23 cellular contexts compared by ENCODE assay signal in the genomic region with DNA sequence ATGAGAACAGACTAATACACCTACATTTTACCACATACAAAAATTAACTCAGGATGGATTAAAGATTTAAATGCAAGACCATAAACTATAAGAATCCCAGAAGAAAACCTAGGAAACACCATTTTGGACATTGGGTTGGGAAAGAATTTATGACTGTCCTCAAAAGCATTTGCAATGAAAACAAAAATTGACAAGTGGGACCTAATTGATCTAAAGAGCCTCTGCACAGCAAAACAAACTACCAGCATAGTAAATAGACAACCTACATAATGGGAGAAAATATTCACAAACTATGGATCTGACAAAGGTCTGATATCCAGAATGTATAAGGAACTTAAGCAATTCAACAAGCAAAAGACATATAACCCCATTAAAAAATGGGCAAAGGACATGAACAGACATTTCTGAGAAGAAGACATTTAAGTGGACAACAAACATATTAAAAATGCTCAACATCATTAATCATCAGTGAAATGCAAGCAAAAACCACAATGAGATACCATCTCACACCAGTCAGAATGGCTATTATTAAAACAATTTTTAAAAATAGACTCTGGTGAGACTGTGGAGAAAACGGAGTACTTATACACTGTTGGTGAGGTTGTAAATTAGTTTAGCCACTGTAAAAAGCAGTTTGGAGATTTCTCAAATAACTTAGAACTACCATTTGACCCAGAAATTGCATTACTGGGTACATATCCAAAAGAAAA.
"Had no signal": no experiment of that assay in that cellular context is flagged by ENCODE, and none has a peak within 500 bp of the region (broad histone marks: within the 10 kb centered on the region; RNA-seq: fewer than 3 reads in every experiment).

No MANE protein-coding gene starts in this region.

- H3K36me3 Mint-ChIP-seq: activated naive CD8-positive, alpha-beta T cell treated with anti-CD3 and anti-CD28 coated beads for 36 hours; immature natural killer cell; natural killer cell treated with Interleukin-12 subunit alpha and Interleukin-12 subunit beta and Interleukin-15 and Interleukin-18, amount 100 ng/mL, for 72 hours; T-cell had no signal

- H3K9me3 Mint-ChIP-seq: activated CD4-positive, alpha-beta memory T cell treated with anti-CD3 and anti-CD28 coated beads, Interleukin-2, amount 10 ng/mL, durations not matched to agents 7 days and 5 days; activated naive CD8-positive, alpha-beta T cell treated with anti-CD3 and anti-CD28 coated beads for 36 hours; natural killer cell treated with Interleukin-12 subunit alpha and Interleukin-12 subunit beta and Interleukin-15 and Interleukin-18, amount 100 ng/mL, for 72 hours; T-cell had no signal

- DNase-seq: activated CD4-positive, alpha-beta memory T cell treated with anti-CD3 and anti-CD28 coated beads, Interleukin-2, amount 10 ng/mL, durations not matched to agents 7 days and 5 days; activated CD4-positive, alpha-beta T cell treated with anti-CD3 and anti-CD28 coated beads for 36 hours; activated gamma-delta T cell treated with Interleukin-2 at 50 U/mL for 16 hours; activated naive CD8-positive, alpha-beta T cell treated with anti-CD3 and anti-CD28 coated beads for 36 hours; activated T-cell treated with anti-CD3 and anti-CD28 coated beads, Interleukin-2, amount 50 U/mL, for 48 hours; aorta; central memory CD4-positive, alpha-beta T cell; cortex of kidney; effector memory CD4-positive, alpha-beta T cell; immature natural killer cell; left cardiac atrium; occipital lobe; right cardiac atrium; spleen; stimulated activated CD4-positive, alpha-beta T cell treated with anti-CD3 and anti-CD28 coated beads, Interleukin-2, amount 100 ng/mL, for 24 hours; stimulated activated naive CD4-positive, alpha-beta T cell; substantia nigra; T-cell; transverse colon; WERI-Rb-1 had no signal

- H3K36me3 ChIP-seq: spleen, transverse colon, WERI-Rb-1 had no signal

- H3K4me1 ChIP-seq: spleen, transverse colon had no signal

- H3K4me1 Mint-ChIP-seq: activated CD4-positive, alpha-beta memory T cell treated with anti-CD3 and anti-CD28 coated beads, Interleukin-2, amount 10 ng/mL, durations not matched to agents 7 days and 5 days; activated CD4-positive, alpha-beta T cell treated with anti-CD3 and anti-CD28 coated beads for 36 hours; activated naive CD8-positive, alpha-beta T cell treated with anti-CD3 and anti-CD28 coated beads for 36 hours; immature natural killer cell; T-cell had no signal

- H3K27me3 Mint-ChIP-seq: progenitor cell of endocrine pancreas had no signal

- H3K4me3 ChIP-seq: lung, spleen, transverse colon had no signal

- H3K27ac Mint-ChIP-seq: activated CD4-positive, alpha-beta memory T cell treated with anti-CD3 and anti-CD28 coated beads, Interleukin-2, amount 10 ng/mL, durations not matched to agents 7 days and 5 days; activated CD4-positive, alpha-beta T cell treated with anti-CD3 and anti-CD28 coated beads for 36 hours; activated naive CD8-positive, alpha-beta T cell treated with anti-CD3 and anti-CD28 coated beads for 36 hours; immature natural killer cell; natural killer cell treated with Interleukin-12 subunit alpha and Interleukin-12 subunit beta and Interleukin-15 and Interleukin-18, amount 100 ng/mL, for 72 hours; progenitor cell of endocrine pancreas; T-cell had no signal

- H3K4me3 Mint-ChIP-seq: activated CD4-positive, alpha-beta memory T cell treated with anti-CD3 and anti-CD28 coated beads, Interleukin-2, amount 10 ng/mL, durations not matched to agents 7 days and 5 days; activated CD4-positive, alpha-beta T cell treated with anti-CD3 and anti-CD28 coated beads for 36 hours; activated naive CD8-positive, alpha-beta T cell treated with anti-CD3 and anti-CD28 coated beads for 36 hours; immature natural killer cell; natural killer cell treated with Interleukin-12 subunit alpha and Interleukin-12 subunit beta and Interleukin-15 and Interleukin-18, amount 100 ng/mL, for 72 hours; T-cell had no signal

- H3K27ac ChIP-seq: spleen, transverse colon, WERI-Rb-1 had no signal

- H3K27me3 ChIP-seq: transverse colon had no signal

- H3K9me3 ChIP-seq: spleen, transverse colon had no signal
